In the genomic region with DNA sequence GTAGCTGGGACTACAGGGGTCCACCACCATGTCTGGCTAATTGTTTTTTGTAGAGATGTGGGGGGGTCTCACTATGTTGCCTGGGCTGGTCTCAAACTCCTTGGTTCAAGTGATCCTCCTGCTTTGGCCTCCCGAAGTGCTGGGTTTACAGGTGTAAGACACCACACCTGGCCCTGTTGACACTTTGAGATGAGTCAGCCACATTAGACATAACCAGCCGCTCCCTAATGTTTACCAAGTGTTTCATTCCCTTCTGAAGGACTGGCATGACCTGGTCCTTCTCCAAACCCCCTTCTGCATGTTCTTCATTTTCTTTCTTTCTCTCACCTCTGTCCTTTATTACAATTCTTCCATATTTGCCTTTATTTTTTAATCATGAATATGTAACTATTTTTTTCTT, we compare ENCODE assay signal across 21 cellular contexts.
"Had no signal": no experiment of that assay in that cellular context is flagged by ENCODE, and none has a peak within 500 bp of the region (broad histone marks: within the 10 kb centered on the region; RNA-seq: fewer than 3 reads in every experiment).

No MANE protein-coding gene starts in this region.

- ATAC-seq: activated CD4-positive, alpha-beta T cell treated with anti-CD3 and anti-CD28 coated beads for 36 hours; gastrocnemius medialis; pancreas; psoas muscle had no signal

- H3K36me3 ChIP-seq: esophagus muscularis mucosa, gastrocnemius medialis, pancreas, right atrium auricular region, thyroid gland had no signal

- H3K4me3 ChIP-seq: esophagus muscularis mucosa, gastrocnemius medialis, pancreas, psoas muscle, right atrium auricular region, thyroid gland had no signal

- DNase-seq: activated B cell treated with CpG ODN at 0.5 μM for 24 hours; activated CD4-positive, alpha-beta T cell treated with anti-CD3 and anti-CD28 coated beads for 36 hours; activated CD4-positive, alpha-beta T cell treated with anti-CD3 and anti-CD28 coated beads, Interleukin-2, amount 50 U/mL, for 4 hours; activated naive CD4-positive, alpha-beta T cell treated with Interleukin-2 at 50 U/mL for 16 hours; activated T-cell treated with anti-CD3 and anti-CD28 coated beads, Interleukin-2, amount 50 U/mL, for 48 hours; amygdala; caudate nucleus; dermis blood vessel endothelial cell; effector CD8-positive, alpha-beta T cell; gastrocnemius medialis; hippocampal formation; mesenchymal stem cell; nephron progenitor cell; pancreas; psoas muscle; stimulated activated CD4-positive, alpha-beta T cell treated with anti-CD3 and anti-CD28 coated beads, Interleukin-12 subunit alpha, Interleukin-12 subunit beta, amount 100 ng/mL, for 4 hours; substantia nigra; thyroid gland had no signal

- H3K27ac ChIP-seq: esophagus muscularis mucosa, gastrocnemius medialis, pancreas, psoas muscle, right atrium auricular region, thyroid gland had no signal

- H3K27me3 ChIP-seq: esophagus muscularis mucosa, gastrocnemius medialis, pancreas, right atrium auricular region, thyroid gland had no signal

- H3K27me3 Mint-ChIP-seq: activated B cell treated with CpG ODN at 0.5 μM for 24 hours; activated CD4-positive, alpha-beta T cell treated with anti-CD3 and anti-CD28 coated beads for 36 hours; stimulated activated naive CD8-positive, alpha-beta T cell treated with anti-CD3 and anti-CD28 coated beads, Interleukin-15, Interleukin-2, amounts not matched to agents 100 ng/mL and 50 ng/mL, for 24 hours had no signal

- H3K9me3 Mint-ChIP-seq: activated B cell treated with CpG ODN at 0.5 μM for 24 hours; nephron progenitor cell; stimulated activated naive CD8-positive, alpha-beta T cell treated with anti-CD3 and anti-CD28 coated beads, Interleukin-15, Interleukin-2, amounts not matched to agents 100 ng/mL and 50 ng/mL, for 24 hours had no signal

- H3K27ac Mint-ChIP-seq: activated B cell treated with CpG ODN at 0.5 μM for 24 hours; activated CD4-positive, alpha-beta T cell treated with anti-CD3 and anti-CD28 coated beads for 36 hours; stimulated activated naive CD8-positive, alpha-beta T cell treated with anti-CD3 and anti-CD28 coated beads, Interleukin-15, Interleukin-2, amounts not matched to agents 100 ng/mL and 50 ng/mL, for 24 hours had no signal

- H3K4me3 Mint-ChIP-seq: activated B cell treated with CpG ODN at 0.5 μM for 24 hours; activated CD4-positive, alpha-beta T cell treated with anti-CD3 and anti-CD28 coated beads for 36 hours; nephron progenitor cell; stimulated activated naive CD8-positive, alpha-beta T cell treated with anti-CD3 and anti-CD28 coated beads, Interleukin-15, Interleukin-2, amounts not matched to agents 100 ng/mL and 50 ng/mL, for 24 hours had no signal

- H3K9me3 ChIP-seq: esophagus muscularis mucosa, gastrocnemius medialis, pancreas, psoas muscle, right atrium auricular region, thyroid gland had no signal

- H3K4me1 ChIP-seq: gastrocnemius medialis, psoas muscle, right atrium auricular region, thyroid gland had no signal
